Comparison of ENCODE assay signal across 1 cellular context in the genomic region with DNA sequence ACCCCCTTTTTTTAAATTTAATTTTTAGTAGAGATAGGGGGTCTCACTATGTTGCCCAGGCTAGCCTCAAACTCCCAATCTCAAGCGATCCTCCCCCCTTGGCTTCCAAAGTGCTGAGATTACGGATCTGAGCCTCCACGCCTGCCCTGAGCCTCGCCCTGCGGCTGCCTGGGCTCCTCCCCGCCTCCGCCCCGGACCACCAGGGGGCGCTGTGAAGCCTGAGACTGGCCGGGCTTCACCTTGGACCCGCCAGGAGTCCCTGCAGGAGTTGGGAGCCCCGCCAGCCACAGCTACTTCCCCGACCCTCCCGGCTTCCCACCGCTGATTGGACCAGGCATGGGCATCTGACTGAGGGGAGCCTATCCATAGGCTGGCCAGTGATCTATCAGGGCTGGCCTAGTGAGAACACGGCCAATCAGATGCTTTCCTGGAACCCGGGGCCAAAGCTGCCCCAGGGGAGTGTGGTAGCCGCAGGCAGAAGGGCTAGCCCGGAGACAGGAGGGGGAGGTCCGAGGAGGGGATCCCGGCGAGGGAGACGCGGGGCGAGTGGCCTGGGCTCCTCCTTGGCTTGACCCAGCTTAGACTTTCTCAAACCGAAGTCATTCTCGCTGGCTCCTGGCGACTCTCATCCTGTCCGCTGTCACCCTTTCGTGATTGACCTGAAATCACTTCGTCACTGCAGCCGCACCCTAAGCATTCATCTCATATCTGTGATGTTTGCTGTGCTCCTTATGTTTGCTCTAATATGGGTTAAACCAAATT.
TF ChIP-seq lines count a peak whose summit lies in the region.

No MANE protein-coding gene starts in this region.

TF ChIP-seq in HepG2, 621 proteins besides CTCF, POLR2A, EP300 and RAD21 (continued from another document and continues in another):
- TF ChIP-seq, protein P1, sequence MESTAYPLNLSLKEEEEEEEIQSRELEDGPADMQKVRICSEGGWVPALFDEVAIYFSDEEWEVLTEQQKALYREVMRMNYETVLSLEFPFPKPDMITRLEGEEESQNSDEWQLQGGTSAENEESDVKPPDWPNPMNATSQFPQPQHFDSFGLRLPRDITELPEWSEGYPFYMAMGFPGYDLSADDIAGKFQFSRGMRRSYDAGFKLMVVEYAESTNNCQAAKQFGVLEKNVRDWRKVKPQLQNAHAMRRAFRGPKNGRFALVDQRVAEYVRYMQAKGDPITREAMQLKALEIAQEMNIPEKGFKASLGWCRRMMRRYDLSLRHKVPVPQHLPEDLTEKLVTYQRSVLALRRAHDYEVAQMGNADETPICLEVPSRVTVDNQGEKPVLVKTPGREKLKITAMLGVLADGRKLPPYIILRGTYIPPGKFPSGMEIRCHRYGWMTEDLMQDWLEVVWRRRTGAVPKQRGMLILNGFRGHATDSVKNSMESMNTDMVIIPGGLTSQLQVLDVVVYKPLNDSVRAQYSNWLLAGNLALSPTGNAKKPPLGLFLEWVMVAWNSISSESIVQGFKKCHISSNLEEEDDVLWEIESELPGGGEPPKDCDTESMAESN (CRISPR knock-in tag; conservative IDR thresholded peaks at IDR 0.05) = peak; percentile 81; the same call in 1 of the 2 replicates
- TF ChIP-seq NFE2L1 (CRISPR knock-in tag; IDR thresholded peaks at IDR 0.05; ENCODE audit: borderline replicate concordance) (no peak), ZNF598 (CRISPR knock-in tag; IDR thresholded peaks at IDR 0.05; ENCODE audit: borderline replicate concordance) (peak; percentile 87; the same call in 1 of the 2 replicates), ZNF441 (CRISPR knock-in tag; IDR thresholded peaks at IDR 0.05; ENCODE audit: borderline replicate concordance) (peak; percentile 74; the same call in 1 of the 2 replicates), TRIM24 (CRISPR knock-in tag; IDR thresholded peaks at IDR 0.05) (no peak), ZNF879 (CRISPR knock-in tag; IDR thresholded peaks at IDR 0.05) (no peak), DPF2 (CRISPR knock-in tag; IDR thresholded peaks at IDR 0.05; ENCODE audit: borderline replicate concordance, low read depth) (no peak), HDAC2 (CRISPR knock-in tag; IDR thresholded peaks at IDR 0.05) (peak; percentile 53), ZNF329 (CRISPR knock-in tag; IDR thresholded peaks at IDR 0.05; ENCODE audit: low read depth) (no peak), JUND (CRISPR knock-in tag; IDR thresholded peaks at IDR 0.05) (no peak), NAIF1 (CRISPR knock-in tag; IDR thresholded peaks at IDR 0.05; ENCODE audit: borderline replicate concordance) (no peak), ZNF562 (CRISPR knock-in tag; IDR thresholded peaks at IDR 0.05; ENCODE audit: borderline replicate concordance) (no peak), MEIS2 (CRISPR knock-in tag; IDR thresholded peaks at IDR 0.05) (peak; percentile 22; the same call in 1 of the 2 replicates), FOXA3 (CRISPR knock-in tag; IDR thresholded peaks at IDR 0.05) (peak; percentile 44; the same call in 1 of the 2 replicates), ZNF792 (CRISPR knock-in tag; IDR thresholded peaks at IDR 0.05) (peak; percentile 66), ZNF563 (CRISPR knock-in tag; IDR thresholded peaks at IDR 0.05) (no peak), ZNF326 (CRISPR knock-in tag; IDR thresholded peaks at IDR 0.05; ENCODE audit: borderline replicate concordance) (no peak; the same call in 1 of the 2 replicates), TAF1 (CRISPR knock-in tag; IDR thresholded peaks at IDR 0.05) (peak; percentile 94)
- TF ChIP-seq, protein P2, sequence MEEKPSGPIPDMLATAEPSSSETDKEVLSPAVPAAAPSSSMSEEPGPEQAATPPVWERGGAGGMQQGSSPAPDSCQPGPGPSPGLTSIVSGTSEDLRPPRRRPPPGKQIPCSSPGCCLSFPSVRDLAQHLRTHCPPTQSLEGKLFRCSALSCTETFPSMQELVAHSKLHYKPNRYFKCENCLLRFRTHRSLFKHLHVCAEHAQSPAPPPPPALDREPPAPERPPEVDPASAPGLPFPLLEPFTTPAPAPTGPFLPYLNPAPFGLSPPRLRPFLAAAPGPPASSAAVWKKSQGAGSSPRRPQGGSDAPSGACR (CRISPR knock-in tag; IDR thresholded peaks at IDR 0.05) = peak; percentile 76; the same call in 1 of the 2 replicates
- TF ChIP-seq, protein P3, sequence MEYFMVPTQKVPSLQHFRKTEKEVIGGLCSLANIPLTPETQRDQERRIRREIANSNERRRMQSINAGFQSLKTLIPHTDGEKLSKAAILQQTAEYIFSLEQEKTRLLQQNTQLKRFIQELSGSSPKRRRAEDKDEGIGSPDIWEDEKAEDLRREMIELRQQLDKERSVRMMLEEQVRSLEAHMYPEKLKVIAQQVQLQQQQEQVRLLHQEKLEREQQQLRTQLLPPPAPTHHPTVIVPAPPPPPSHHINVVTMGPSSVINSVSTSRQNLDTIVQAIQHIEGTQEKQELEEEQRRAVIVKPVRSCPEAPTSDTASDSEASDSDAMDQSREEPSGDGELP (IDR thresholded peaks at IDR 0.05; ENCODE audit: borderline replicate concordance, low read depth) = peak; percentile 14; the same call in 1 of the 2 replicates
- TF ChIP-seq, protein P4, sequence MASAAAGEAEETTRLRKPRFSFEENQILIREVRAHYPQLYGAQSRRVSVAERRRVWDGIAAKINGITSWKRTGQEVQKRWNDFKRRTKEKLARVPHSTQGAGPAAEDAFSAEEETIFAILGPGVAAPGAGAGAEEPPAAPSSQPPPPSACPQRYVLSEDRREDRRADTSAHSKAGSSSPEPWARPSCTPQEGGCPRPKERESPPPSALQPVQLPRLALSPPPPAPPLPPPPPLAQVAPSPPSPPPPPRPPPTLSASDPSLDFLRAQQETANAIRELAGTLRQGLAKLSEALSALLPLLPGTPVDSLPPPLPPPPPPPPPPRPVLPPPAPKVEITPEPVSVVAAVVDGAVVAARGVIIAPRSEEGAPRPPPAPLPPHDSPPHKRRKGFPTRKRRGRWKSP (CRISPR knock-in tag; IDR thresholded peaks at IDR 0.05) = peak; percentile 13; the same call in 1 of the 2 replicates
- TF ChIP-seq, protein P5, sequence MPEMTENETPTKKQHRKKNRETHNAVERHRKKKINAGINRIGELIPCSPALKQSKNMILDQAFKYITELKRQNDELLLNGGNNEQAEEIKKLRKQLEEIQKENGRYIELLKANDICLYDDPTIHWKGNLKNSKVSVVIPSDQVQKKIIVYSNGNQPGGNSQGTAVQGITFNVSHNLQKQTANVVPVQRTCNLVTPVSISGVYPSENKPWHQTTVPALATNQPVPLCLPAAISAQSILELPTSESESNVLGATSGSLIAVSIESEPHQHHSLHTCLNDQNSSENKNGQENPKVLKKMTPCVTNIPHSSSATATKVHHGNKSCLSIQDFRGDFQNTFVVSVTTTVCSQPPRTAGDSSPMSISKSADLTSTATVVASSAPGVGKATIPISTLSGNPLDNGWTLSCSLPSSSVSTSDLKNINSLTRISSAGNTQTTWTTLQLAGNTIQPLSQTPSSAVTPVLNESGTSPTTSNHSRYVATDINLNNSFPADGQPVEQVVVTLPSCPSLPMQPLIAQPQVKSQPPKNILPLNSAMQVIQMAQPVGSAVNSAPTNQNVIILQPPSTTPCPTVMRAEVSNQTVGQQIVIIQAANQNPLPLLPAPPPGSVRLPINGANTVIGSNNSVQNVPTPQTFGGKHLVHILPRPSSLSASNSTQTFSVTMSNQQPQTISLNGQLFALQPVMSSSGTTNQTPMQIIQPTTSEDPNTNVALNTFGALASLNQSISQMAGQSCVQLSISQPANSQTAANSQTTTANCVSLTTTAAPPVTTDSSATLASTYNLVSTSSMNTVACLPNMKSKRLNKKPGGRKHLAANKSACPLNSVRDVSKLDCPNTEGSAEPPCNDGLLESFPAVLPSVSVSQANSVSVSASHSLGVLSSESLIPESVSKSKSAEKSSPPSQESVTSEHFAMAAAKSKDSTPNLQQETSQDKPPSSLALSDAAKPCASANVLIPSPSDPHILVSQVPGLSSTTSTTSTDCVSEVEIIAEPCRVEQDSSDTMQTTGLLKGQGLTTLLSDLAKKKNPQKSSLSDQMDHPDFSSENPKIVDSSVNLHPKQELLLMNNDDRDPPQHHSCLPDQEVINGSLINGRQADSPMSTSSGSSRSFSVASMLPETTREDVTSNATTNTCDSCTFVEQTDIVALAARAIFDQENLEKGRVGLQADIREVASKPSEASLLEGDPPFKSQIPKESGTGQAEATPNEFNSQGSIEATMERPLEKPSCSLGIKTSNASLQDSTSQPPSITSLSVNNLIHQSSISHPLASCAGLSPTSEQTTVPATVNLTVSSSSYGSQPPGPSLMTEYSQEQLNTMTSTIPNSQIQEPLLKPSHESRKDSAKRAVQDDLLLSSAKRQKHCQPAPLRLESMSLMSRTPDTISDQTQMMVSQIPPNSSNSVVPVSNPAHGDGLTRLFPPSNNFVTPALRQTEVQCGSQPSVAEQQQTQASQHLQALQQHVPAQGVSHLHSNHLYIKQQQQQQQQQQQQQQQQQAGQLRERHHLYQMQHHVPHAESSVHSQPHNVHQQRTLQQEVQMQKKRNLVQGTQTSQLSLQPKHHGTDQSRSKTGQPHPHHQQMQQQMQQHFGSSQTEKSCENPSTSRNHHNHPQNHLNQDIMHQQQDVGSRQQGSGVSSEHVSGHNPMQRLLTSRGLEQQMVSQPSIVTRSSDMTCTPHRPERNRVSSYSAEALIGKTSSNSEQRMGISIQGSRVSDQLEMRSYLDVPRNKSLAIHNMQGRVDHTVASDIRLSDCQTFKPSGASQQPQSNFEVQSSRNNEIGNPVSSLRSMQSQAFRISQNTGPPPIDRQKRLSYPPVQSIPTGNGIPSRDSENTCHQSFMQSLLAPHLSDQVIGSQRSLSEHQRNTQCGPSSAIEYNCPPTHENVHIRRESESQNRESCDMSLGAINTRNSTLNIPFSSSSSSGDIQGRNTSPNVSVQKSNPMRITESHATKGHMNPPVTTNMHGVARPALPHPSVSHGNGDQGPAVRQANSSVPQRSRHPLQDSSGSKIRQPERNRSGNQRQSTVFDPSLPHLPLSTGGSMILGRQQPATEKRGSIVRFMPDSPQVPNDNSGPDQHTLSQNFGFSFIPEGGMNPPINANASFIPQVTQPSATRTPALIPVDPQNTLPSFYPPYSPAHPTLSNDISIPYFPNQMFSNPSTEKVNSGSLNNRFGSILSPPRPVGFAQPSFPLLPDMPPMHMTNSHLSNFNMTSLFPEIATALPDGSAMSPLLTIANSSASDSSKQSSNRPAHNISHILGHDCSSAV (CRISPR knock-in tag; IDR thresholded peaks at IDR 0.05; ENCODE audit: borderline replicate concordance) = no peak
- TF ChIP-seq, protein P6, sequence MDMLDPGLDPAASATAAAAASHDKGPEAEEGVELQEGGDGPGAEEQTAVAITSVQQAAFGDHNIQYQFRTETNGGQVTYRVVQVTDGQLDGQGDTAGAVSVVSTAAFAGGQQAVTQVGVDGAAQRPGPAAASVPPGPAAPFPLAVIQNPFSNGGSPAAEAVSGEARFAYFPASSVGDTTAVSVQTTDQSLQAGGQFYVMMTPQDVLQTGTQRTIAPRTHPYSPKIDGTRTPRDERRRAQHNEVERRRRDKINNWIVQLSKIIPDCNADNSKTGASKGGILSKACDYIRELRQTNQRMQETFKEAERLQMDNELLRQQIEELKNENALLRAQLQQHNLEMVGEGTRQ (IDR thresholded peaks at IDR 0.05; ENCODE audit: low read depth, low read length) = peak; percentile 90
- TF ChIP-seq, protein P6 (CRISPR knock-in tag; IDR thresholded peaks at IDR 0.05; ENCODE audit: borderline replicate concordance) = peak; percentile 95
- TF ChIP-seq, protein P7, sequence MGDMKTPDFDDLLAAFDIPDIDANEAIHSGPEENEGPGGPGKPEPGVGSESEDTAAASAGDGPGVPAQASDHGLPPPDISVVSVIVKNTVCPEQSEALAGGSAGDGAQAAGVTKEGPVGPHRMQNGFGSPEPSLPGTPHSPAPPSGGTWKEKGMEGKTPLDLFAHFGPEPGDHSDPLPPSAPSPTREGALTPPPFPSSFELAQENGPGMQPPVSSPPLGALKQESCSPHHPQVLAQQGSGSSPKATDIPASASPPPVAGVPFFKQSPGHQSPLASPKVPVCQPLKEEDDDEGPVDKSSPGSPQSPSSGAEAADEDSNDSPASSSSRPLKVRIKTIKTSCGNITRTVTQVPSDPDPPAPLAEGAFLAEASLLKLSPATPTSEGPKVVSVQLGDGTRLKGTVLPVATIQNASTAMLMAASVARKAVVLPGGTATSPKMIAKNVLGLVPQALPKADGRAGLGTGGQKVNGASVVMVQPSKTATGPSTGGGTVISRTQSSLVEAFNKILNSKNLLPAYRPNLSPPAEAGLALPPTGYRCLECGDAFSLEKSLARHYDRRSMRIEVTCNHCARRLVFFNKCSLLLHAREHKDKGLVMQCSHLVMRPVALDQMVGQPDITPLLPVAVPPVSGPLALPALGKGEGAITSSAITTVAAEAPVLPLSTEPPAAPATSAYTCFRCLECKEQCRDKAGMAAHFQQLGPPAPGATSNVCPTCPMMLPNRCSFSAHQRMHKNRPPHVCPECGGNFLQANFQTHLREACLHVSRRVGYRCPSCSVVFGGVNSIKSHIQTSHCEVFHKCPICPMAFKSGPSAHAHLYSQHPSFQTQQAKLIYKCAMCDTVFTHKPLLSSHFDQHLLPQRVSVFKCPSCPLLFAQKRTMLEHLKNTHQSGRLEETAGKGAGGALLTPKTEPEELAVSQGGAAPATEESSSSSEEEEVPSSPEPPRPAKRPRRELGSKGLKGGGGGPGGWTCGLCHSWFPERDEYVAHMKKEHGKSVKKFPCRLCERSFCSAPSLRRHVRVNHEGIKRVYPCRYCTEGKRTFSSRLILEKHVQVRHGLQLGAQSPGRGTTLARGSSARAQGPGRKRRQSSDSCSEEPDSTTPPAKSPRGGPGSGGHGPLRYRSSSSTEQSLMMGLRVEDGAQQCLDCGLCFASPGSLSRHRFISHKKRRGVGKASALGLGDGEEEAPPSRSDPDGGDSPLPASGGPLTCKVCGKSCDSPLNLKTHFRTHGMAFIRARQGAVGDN (CRISPR knock-in tag; IDR thresholded peaks at IDR 0.05) = peak; percentile 94
- TF ChIP-seq, protein P8, sequence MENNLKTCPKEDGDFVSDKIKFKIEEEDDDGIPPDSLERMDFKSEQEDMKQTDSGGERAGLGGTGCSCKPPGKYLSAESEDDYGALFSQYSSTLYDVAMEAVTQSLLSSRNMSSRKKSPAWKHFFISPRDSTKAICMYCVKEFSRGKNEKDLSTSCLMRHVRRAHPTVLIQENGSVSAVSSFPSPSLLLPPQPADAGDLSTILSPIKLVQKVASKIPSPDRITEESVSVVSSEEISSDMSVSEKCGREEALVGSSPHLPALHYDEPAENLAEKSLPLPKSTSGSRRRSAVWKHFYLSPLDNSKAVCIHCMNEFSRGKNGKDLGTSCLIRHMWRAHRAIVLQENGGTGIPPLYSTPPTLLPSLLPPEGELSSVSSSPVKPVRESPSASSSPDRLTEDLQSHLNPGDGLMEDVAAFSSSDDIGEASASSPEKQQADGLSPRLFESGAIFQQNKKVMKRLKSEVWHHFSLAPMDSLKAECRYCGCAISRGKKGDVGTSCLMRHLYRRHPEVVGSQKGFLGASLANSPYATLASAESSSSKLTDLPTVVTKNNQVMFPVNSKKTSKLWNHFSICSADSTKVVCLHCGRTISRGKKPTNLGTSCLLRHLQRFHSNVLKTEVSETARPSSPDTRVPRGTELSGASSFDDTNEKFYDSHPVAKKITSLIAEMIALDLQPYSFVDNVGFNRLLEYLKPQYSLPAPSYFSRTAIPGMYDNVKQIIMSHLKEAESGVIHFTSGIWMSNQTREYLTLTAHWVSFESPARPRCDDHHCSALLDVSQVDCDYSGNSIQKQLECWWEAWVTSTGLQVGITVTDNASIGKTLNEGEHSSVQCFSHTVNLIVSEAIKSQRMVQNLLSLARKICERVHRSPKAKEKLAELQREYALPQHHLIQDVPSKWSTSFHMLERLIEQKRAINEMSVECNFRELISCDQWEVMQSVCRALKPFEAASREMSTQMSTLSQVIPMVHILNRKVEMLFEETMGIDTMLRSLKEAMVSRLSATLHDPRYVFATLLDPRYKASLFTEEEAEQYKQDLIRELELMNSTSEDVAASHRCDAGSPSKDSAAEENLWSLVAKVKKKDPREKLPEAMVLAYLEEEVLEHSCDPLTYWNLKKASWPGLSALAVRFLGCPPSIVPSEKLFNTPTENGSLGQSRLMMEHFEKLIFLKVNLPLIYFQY (CRISPR knock-in tag; IDR thresholded peaks at IDR 0.05; ENCODE audit: borderline replicate concordance) = peak; percentile 58; the same call in 1 of the 2 replicates
